In the genomic region with DNA sequence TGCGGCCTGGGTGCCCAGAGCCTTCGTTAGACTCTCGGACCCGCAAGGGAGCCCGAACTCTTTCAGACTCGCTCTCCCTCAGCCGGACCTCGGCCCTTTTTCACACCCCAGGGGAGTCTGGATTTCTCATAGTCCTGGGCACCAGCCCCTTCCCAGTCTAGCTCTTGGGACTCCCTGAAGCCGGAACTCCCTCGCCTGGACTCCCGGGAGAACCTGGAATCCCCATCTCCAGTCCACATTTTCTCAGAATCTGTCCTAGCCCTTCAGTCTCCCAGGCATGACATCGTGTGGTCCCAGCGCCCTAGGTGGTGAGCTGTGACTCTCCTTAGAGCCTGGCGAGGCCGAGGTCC, we compare ENCODE assay signal across 8 cellular contexts. TPM values are rescaled to one million over a fixed set of nuclear protein-coding genes. Genes with fewer than 3 reads are reported as not detected.
DNase-seq lines count a peak whose midpoint lies in the region; ATAC-seq and TF ChIP-seq lines count a peak whose summit lies in the region.

No MANE protein-coding gene starts in this region.

- H3K27me3 ChIP-seq in DND-41 (ENCODE audit: insufficient read depth, low read length, poor library complexity) (peaks cover 6% of the 10 kb centered on the region), duodenal mucosa (ENCODE audit: control insufficient read depth in 1 of 2, insufficient read depth in 2 of 2, low read length in 2 of 2) (no peaks in the 10 kb centered on the region), neural progenitor cell (peaks cover 35% of the 10 kb centered on the region)

- peaks cover 3% of the 10 kb centered on the region for H3K36me3 Mint-ChIP-seq in neural progenitor cell

- peaks cover 5% of the 10 kb centered on the region for H3K36me3 ChIP-seq in DND-41 (ENCODE audit: insufficient read depth, low read length)
- peaks cover 4 to 6% of the 10 kb centered on the region in 2 donors for H3K36me3 ChIP-seq in duodenal mucosa (ENCODE audit: control insufficient read depth in 1 of 2, insufficient read depth in 2 of 2, low read length in 2 of 2)
- no peaks in the 10 kb centered on the region for H3K36me3 ChIP-seq in neural progenitor cell

- peaks cover 11% of the 10 kb centered on the region for H3F3A ChIP-seq in neural progenitor cell (ENCODE audit: low read depth)

- H3K9me3 Mint-ChIP-seq in neural progenitor cell = no peaks in the 10 kb centered on the region

- no peaks in the 10 kb centered on the region; the same call in none of the 2 replicates for H4K20me1 ChIP-seq in DND-41 (ENCODE audit: insufficient read depth, low read length)
- H4K20me1 ChIP-seq in neural progenitor cell (ENCODE audit: low read depth) = no peaks in the 10 kb centered on the region

- no peaks in the 10 kb centered on the region for H3K79me2 ChIP-seq in DND-41 (ENCODE audit: insufficient read depth, low read length)
- no peaks in the 10 kb centered on the region for H3K79me2 ChIP-seq in neural progenitor cell (ENCODE audit: low read depth)

- peak overlapping the region; percentile 90 for H3K4me3 Mint-ChIP-seq in neural progenitor cell

- H3K27ac Mint-ChIP-seq in neural progenitor cell = peak overlapping the region; percentile 88

- H3K4me3 ChIP-seq in DND-41 (ENCODE audit: low read depth in 1 of 2, low read length in 2 of 2) = peak overlapping the region; percentile 55 to 91; a peak in 2 of 4 replicates
- H3K4me3 ChIP-seq in LNCaP clone FGC (ENCODE audit: low read depth, low read length) = peak overlapping the region; percentile 60
- peak overlapping the region; percentile 90 to 93 for H3K4me3 ChIP-seq in duodenal mucosa (ENCODE audit: low read depth in 1 of 2, low read length in 2 of 2)
- peak overlapping the region; percentile 75 for H3K4me3 ChIP-seq in neural progenitor cell

- H3K9ac ChIP-seq in DND-41 (ENCODE audit: low read depth, low read length) (peak overlapping the region; percentile 62; the same call in 1 of the 2 replicates), duodenal mucosa (ENCODE audit: low read depth in 1 of 2, low read length in 2 of 2) (peak overlapping the region; percentile 82 to 87), neural progenitor cell (peak overlapping the region; percentile 8)

- no peak for ATAC-seq in DND-41 (ENCODE audit: insufficient read depth, low read depth)

- no peak for DNase-seq in DND-41
- no peak for DNase-seq in LNCaP clone FGC (ENCODE audit: low read depth)
- DNase-seq in neural progenitor cell (ENCODE audit: low spot score) = peak; percentile 18
- no peak for DNase-seq in SK-N-DZ (ENCODE audit: low spot score)
- no peak for DNase-seq in EL
- DNase-seq in T1000 (lab: John Stamatoyannopoulos, UW) = no peak
- no peak for DNase-seq in HUDEP-2 (lab: John Stamatoyannopoulos, UW; ENCODE audit: unreplicated experiment in 76 of 76)

- H2AFZ ChIP-seq in DND-41 (ENCODE audit: low read depth, low read length) (peak overlapping the region; percentile 94), neural progenitor cell (replicated peaks) (peak overlapping the region; percentile 87)

- H3K27me3 Mint-ChIP-seq in neural progenitor cell (ENCODE audit: insufficient read depth, low read depth) = peaks cover 10% of the 10 kb centered on the region

- H3K4me1 Mint-ChIP-seq in neural progenitor cell = peaks cover 13% of the 10 kb centered on the region

- H3K4me1 ChIP-seq in DND-41 (ENCODE audit: insufficient read depth, low read length) (peaks cover 23% of the 10 kb centered on the region), duodenal mucosa (ENCODE audit: control insufficient read depth in 1 of 2, insufficient read depth in 2 of 2, low read length in 2 of 2) (peaks cover 23 to 26% of the 10 kb centered on the region in 2 donors), neural progenitor cell (peaks cover 11% of the 10 kb centered on the region)

- TF ChIP-seq CTCF in DND-41 (IDR thresholded peaks at IDR 0.05; ENCODE audit: borderline replicate concordance, extremely low read depth, low read length, poor library complexity, severe bottlenecking) (no peak), LNCaP clone FGC (IDR thresholded peaks at IDR 0.05; ENCODE audit: control insufficient read depth, extremely low read depth, insufficient read depth) (no peak), neural progenitor cell (IDR thresholded peaks at IDR 0.05) (no peak)

- no peaks in the 10 kb centered on the region for H3K9me3 ChIP-seq in DND-41 (ENCODE audit: insufficient read depth, low read length, severe bottlenecking)
- H3K9me3 ChIP-seq in duodenal mucosa (ENCODE audit: control insufficient read depth in 1 of 2, low read length in 2 of 2) = no peaks in the 10 kb centered on the region
- no peaks in the 10 kb centered on the region for H3K9me3 ChIP-seq in neural progenitor cell (ENCODE audit: low read depth)

- H3K27ac ChIP-seq in DND-41 (ENCODE audit: low read length) (no peak overlapping the region), duodenal mucosa (ENCODE audit: low read depth, low read length) (peak overlapping the region; percentile 13), neural progenitor cell (no peak overlapping the region)

- H3K4me2 ChIP-seq in DND-41 (ENCODE audit: insufficient read depth, low read length) = peak overlapping the region; percentile 95
- peak overlapping the region; percentile 96 for H3K4me2 ChIP-seq in neural progenitor cell

RNA-seq across cellular contexts. Expression of a gene that starts 0.6 kb away (rescaled TPM):
- 3.1 and 5.6 TPM in 2 replicates for total RNA-seq in neural progenitor cell (ENCODE audit: low replicate concordance)
- 2.2 and 3.9 TPM in 2 replicates for polyA plus RNA-seq in SK-N-DZ (2014; cell fraction: cytosol; rRNA removed)
- 0.99 and 1.3 TPM in 2 replicates for polyA plus RNA-seq in SK-N-DZ (2014; cell fraction: nucleus; rRNA removed)

RNA-seq across cellular contexts. Expression of a gene that starts 26.4 kb away (rescaled TPM):
- total RNA-seq in neural progenitor cell (ENCODE audit: low replicate concordance) = 0.58 and 2.4 TPM in 2 replicates
- 1.4 and 2.7 TPM in 2 replicates for polyA plus RNA-seq in SK-N-DZ (2014; cell fraction: cytosol; rRNA removed)
- 0.77 and 1.4 TPM in 2 replicates for polyA plus RNA-seq in SK-N-DZ (2014; cell fraction: nucleus; rRNA removed)

RNA-seq across cellular contexts. Expression of a gene that starts 32.7 kb away (rescaled TPM):
- total RNA-seq in neural progenitor cell (ENCODE audit: low replicate concordance) = 0.36 and 4.8 TPM in 2 replicates
- 4.0 and 5.4 TPM in 2 replicates for polyA plus RNA-seq in SK-N-DZ (2014; cell fraction: cytosol; rRNA removed)
- 0.73 and 2.0 TPM in 2 replicates for polyA plus RNA-seq in SK-N-DZ (2014; cell fraction: nucleus; rRNA removed)

Comparison
In these comparisons a context has a peak if more than half of its experiments do, and no peak if none do; other contexts are left out.
1. H3K9ac ChIP-seq: peak in every context shown above with its lines; median percentile 84 in duodenal mucosa; 62 in DND-41; 8 in neural progenitor cell.